Comparison of ENCODE assay signal across 24 cellular contexts in the genomic region with DNA sequence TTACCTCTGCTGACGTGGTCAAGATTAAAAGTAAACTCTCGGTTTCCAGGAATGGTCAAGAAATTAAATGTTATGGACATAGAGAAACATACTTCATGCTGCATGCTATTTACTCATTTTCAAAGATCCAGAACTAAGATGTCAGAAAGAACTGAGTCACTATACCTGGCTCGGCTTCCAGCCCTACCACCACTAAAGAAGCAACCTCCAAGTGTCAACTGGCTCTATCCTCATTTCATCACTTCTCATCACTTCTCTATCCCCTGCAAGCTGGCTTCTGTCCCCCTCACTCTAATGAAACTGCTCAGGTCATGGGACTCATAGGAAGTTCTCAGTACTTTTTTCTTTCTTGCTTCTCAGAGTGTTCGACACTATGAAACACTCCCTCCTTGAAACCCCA.
"Had no signal": no experiment of that assay in that cellular context is flagged by ENCODE, and none has a peak within 500 bp of the region (broad histone marks: within the 10 kb centered on the region; RNA-seq: fewer than 3 reads in every experiment).

No MANE protein-coding gene starts in this region.

- H3K27me3 Mint-ChIP-seq: effector memory CD8-positive, alpha-beta T cell; naive thymus-derived CD8-positive, alpha-beta T cell; type B pancreatic cell had no signal

- H3K9me3 ChIP-seq: gastrocnemius medialis, heart right ventricle, lower lobe of right lung, pancreas, right lobe of liver, stomach, tibial artery, uterus had no signal

- ATAC-seq: effector memory CD8-positive, alpha-beta T cell; heart right ventricle; left colon; left ventricle myocardium superior; naive thymus-derived CD8-positive, alpha-beta T cell; pancreas; stimulated activated effector memory CD8-positive, alpha-beta T cell treated with anti-CD3 and anti-CD28 coated beads, Interleukin-12 subunit alpha, Interleukin-12 subunit beta, amount 100 ng/mL, for 72 hours had no signal

- H3K27ac Mint-ChIP-seq: nephron progenitor cell; stimulated activated effector memory CD8-positive, alpha-beta T cell treated with anti-CD3 and anti-CD28 coated beads, Interleukin-12 subunit alpha, Interleukin-12 subunit beta, amount 100 ng/mL, for 72 hours; type B pancreatic cell had no signal

- H3K4me2 ChIP-seq: smooth muscle cell had no signal

- DNase-seq: effector memory CD8-positive, alpha-beta T cell; foreskin fibroblast; gastrocnemius medialis; heart right ventricle; hippocampal formation; left colon; left ventricle myocardium superior; lower lobe of right lung; naive thymus-derived CD8-positive, alpha-beta T cell; nephron progenitor cell; occipital lobe; pancreas; right lobe of liver; stimulated activated CD4-positive, alpha-beta T cell treated with anti-CD3 and anti-CD28 coated beads, Interleukin-12 subunit alpha, Interleukin-12 subunit beta, amount 100 ng/mL, for 4 hours; stimulated activated CD4-positive, alpha-beta T cell treated with anti-CD3 and anti-CD28 coated beads, Interleukin-1b, Interleukin-23, amount 100 ng/mL, for 48 hours; stimulated activated CD4-positive, alpha-beta T cell treated with anti-CD3 and anti-CD28 coated beads, Interleukin-4, amount 100 ng/mL, for 24 hours; stimulated activated naive CD4-positive, alpha-beta T cell treated with Interleukin-2 at 50 U/mL for 16 hours; stomach; tibial artery; uterus had no signal

- H3K9me3 Mint-ChIP-seq: effector memory CD8-positive, alpha-beta T cell; naive thymus-derived CD8-positive, alpha-beta T cell; nephron progenitor cell; stimulated activated effector memory CD8-positive, alpha-beta T cell treated with anti-CD3 and anti-CD28 coated beads, Interleukin-12 subunit alpha, Interleukin-12 subunit beta, amount 100 ng/mL, for 72 hours; type B pancreatic cell had no signal

- H3K4me3 ChIP-seq: coronary artery, gastrocnemius medialis, heart right ventricle, lower lobe of right lung, pancreas, right lobe of liver, smooth muscle cell, stomach, tibial artery, uterus had no signal

- H3K27ac ChIP-seq: coronary artery, gastrocnemius medialis, heart right ventricle, lower lobe of right lung, pancreas, stomach, tibial artery, uterus had no signal

- H3K4me3 Mint-ChIP-seq: effector memory CD8-positive, alpha-beta T cell; naive thymus-derived CD8-positive, alpha-beta T cell; nephron progenitor cell; stimulated activated effector memory CD8-positive, alpha-beta T cell treated with anti-CD3 and anti-CD28 coated beads, Interleukin-12 subunit alpha, Interleukin-12 subunit beta, amount 100 ng/mL, for 72 hours; type B pancreatic cell had no signal

- H3K27me3 ChIP-seq: gastrocnemius medialis, heart right ventricle, pancreas, right lobe of liver, stomach, tibial artery, uterus had no signal

- H3K4me1 ChIP-seq: gastrocnemius medialis, lower lobe of right lung, pancreas, tibial artery, uterus had no signal

- H3K36me3 ChIP-seq: right lobe of liver, uterus had no signal
